In genomic region chr15:75711495-75711894, GRCh38 we compare ENCODE assay signal across 11 cellular contexts. TPM values are rescaled to one million over a fixed set of nuclear protein-coding genes. Genes with fewer than 3 reads are reported as not detected.
DNase-seq lines count a peak whose midpoint lies in the region; ATAC-seq and TF ChIP-seq lines count a peak whose summit lies in the region.
"Not testable (repeated sequence)": the region's sequence is repeated elsewhere in the genome, so short reads cannot be mapped to it uniquely, and the experiment has no call there.
"Had no signal": no experiment of that assay in that cellular context is flagged by ENCODE, and none has a peak within 500 bp of the region (broad histone marks: within the 10 kb centered on the region; RNA-seq: fewer than 3 reads in every experiment).

No MANE protein-coding gene starts in this region.

- H3K18ac ChIP-seq in IMR-90 (ENCODE audit: low read depth, low read length) = not testable (repeated sequence)

- ATAC-seq in IMR-90 (ENCODE audit: low read depth) = peak; percentile 5; the same call in 1 of the 2 replicates
- ATAC-seq in aorta (ENCODE audit: low FRiP score) = peak; percentile 2

- not testable (repeated sequence) for TF ChIP-seq RAD21 in IMR-90 (IDR thresholded peaks at IDR 0.05; ENCODE audit: low read length)

- peak overlapping the region; percentile 51 for H3K27ac Mint-ChIP-seq in dendritic cell treated with granulocyte-macrophage colony-stimulating factor and Interleukin-4, amounts not matched to agents 40 ng/mL and 50 ng/mL, for 4 days
- H3K27ac Mint-ChIP-seq in glutamatergic neuron (ENCODE audit: unreplicated experiment); nephron progenitor cell: not testable (repeated sequence)

- not testable (repeated sequence) for H3K9me3 ChIP-seq in IMR-90 (ENCODE audit: control insufficient read depth, insufficient read depth, low read length); adipocyte (ENCODE audit: control insufficient read depth, low read length); aorta (ENCODE audit: control insufficient read depth, low read length)

- H2BK5ac ChIP-seq in IMR-90 (ENCODE audit: low read depth, low read length, poor library complexity, severe bottlenecking) = peak overlapping the region; percentile 38

- peak overlapping the region; percentile 78 for H3K14ac ChIP-seq in IMR-90 (replicated peaks; ENCODE audit: low read depth, low read length)

- intact Hi-C loops in IMR-90 (cut with micrococcal nuclease); dendritic cell treated with granulocyte-macrophage colony-stimulating factor and Interleukin-4, amounts not matched to agents 40 ng/mL and 50 ng/mL, for 4 days (cut with micrococcal nuclease); aorta (cut with DNase I): not testable (repeated sequence)

- H4K5ac ChIP-seq in IMR-90 (ENCODE audit: low read depth, low read length) = not testable (repeated sequence)

- 0 out of 2 replicates have a peak overlapping the region, but pooled peaks have one; percentile 60 for H2BK120ac ChIP-seq in IMR-90 (ENCODE audit: low read depth, low read length)

- H3K27ac ChIP-seq in IMR-90 (ENCODE audit: insufficient read depth, low read length) = not testable (repeated sequence)
- H3K27ac ChIP-seq in skin epidermis = peak overlapping the region in 2 of 21 experiments; percentile 63 to 84
- H3K27ac ChIP-seq in aorta (ENCODE audit: low read depth in 1 of 2, low read length in 2 of 2) = peak overlapping the region in 1 of 2 donors; percentile 23

- peak overlapping the region; percentile 55 for H3K4me2 ChIP-seq in IMR-90 (ENCODE audit: low read depth, low read length)

- peak overlapping the region; percentile 38; the same call in 1 of the 2 replicates for H4K91ac ChIP-seq in IMR-90 (ENCODE audit: insufficient read depth, low read depth, low read length)

- peak overlapping the region; percentile 75; the same call in 1 of the 2 replicates for H3K23ac ChIP-seq in IMR-90 (ENCODE audit: low read depth, low read length)

- H3K4me3 Mint-ChIP-seq in dendritic cell treated with granulocyte-macrophage colony-stimulating factor and Interleukin-4, amounts not matched to agents 40 ng/mL and 50 ng/mL, for 4 days = not testable (repeated sequence)
- H3K4me3 Mint-ChIP-seq in glutamatergic neuron (ENCODE audit: unreplicated experiment) (peak overlapping the region; percentile 52), nephron progenitor cell (peak overlapping the region; percentile 71)

- H3K36me3 ChIP-seq in IMR-90 (ENCODE audit: control insufficient read depth, insufficient read depth, low read length); adipocyte (ENCODE audit: control insufficient read depth, insufficient read depth, low read length, severe bottlenecking); aorta (ENCODE audit: control insufficient read depth in 1 of 2, insufficient read depth in 2 of 2, low read length in 1 of 2): not testable (repeated sequence)

- not testable (repeated sequence) for H4K20me1 ChIP-seq in IMR-90 (ENCODE audit: insufficient read depth, low read length)

- POLR2A ChIA-PET in IMR-90 (lab: Charles Lee; ENCODE audit: unreplicated experiment) = not testable (repeated sequence)

- in situ Hi-C loops in IMR-90 (cut with MboI; ENCODE audit: low sequenced_read_pairs) = not testable (repeated sequence)

- 0 out of 2 replicates have a peak overlapping the region, but pooled peaks have one; percentile 38 for H3K56ac ChIP-seq in IMR-90 (ENCODE audit: extremely low read depth, insufficient read depth, low read length)

- peak overlapping the region; percentile 96 for H2AK5ac ChIP-seq in IMR-90 (ENCODE audit: low read depth, low read length)

- dilution Hi-C loops in IMR-90 (cut with HindIII; ENCODE audit: low sequenced_read_pairs, unreplicated experiment) = not testable (repeated sequence)

- H3K4me3 ChIP-seq in IMR-90 (ENCODE audit: insufficient read depth, low read depth, low read length); aorta (ENCODE audit: low read length in 2 of 2): not testable (repeated sequence)
- H3K4me3 ChIP-seq in adipocyte (ENCODE audit: low read length) (peak overlapping the region; percentile 65), skin epidermis (peak overlapping the region in 4 of 7 experiments; percentile 33 to 52 (median 42))

- BruUV-seq in IMR-90 (replicated peaks; lab: Mats Ljungman, UMichigan) = not testable (repeated sequence)

- not testable (repeated sequence) for H3K27me3 ChIP-seq in IMR-90 (ENCODE audit: control insufficient read depth, insufficient read depth, low read length); adipocyte (replicated peaks; ENCODE audit: control insufficient read depth, insufficient read depth, low read length); aorta (ENCODE audit: control insufficient read depth in 1 of 2, insufficient read depth in 2 of 2, low read length in 1 of 2)

- H3K9me3 Mint-ChIP-seq in dendritic cell treated with granulocyte-macrophage colony-stimulating factor and Interleukin-4, amounts not matched to agents 40 ng/mL and 50 ng/mL, for 4 days; glutamatergic neuron (ENCODE audit: unreplicated experiment); nephron progenitor cell: not testable (repeated sequence)

- not testable (repeated sequence) for H3K9ac ChIP-seq in IMR-90 (ENCODE audit: low read depth, low read length); adipocyte (ENCODE audit: low read length)

- H2AK9ac ChIP-seq in IMR-90 (replicated peaks; ENCODE audit: low read depth, low read length, poor library complexity) = not testable (repeated sequence)

- peaks cover 29% of the 10 kb centered on the region for H3K4me1 Mint-ChIP-seq in dendritic cell treated with granulocyte-macrophage colony-stimulating factor and Interleukin-4, amounts not matched to agents 40 ng/mL and 50 ng/mL, for 4 days (ENCODE audit: low read depth)
- H3K4me1 Mint-ChIP-seq in glutamatergic neuron (ENCODE audit: low read depth, unreplicated experiment) = not testable (repeated sequence)
- H3K4me1 Mint-ChIP-seq in nephron progenitor cell = peaks cover 50% of the 10 kb centered on the region

- TF ChIP-seq POLR2A in IMR-90 (IDR thresholded peaks at IDR 0.05; ENCODE audit: low read depth, low read length) = not testable (repeated sequence)

- not testable (repeated sequence) for H3K36me3 Mint-ChIP-seq in dendritic cell treated with granulocyte-macrophage colony-stimulating factor and Interleukin-4, amounts not matched to agents 40 ng/mL and 50 ng/mL, for 4 days (ENCODE audit: low read depth); glutamatergic neuron (ENCODE audit: unreplicated experiment); nephron progenitor cell (ENCODE audit: low read depth)

- WGBS in IMR-90 (ENCODE audit: extremely low coverage in 2 of 2, insufficient read length in 1 of 2), 2 experiments = 0% methylated on average over 1 of the region's 7 CpGs; no CpG with 5 or more reads in 1 of the 2 experiments
- 9 to 11% methylated on average over 7 of the region's 7 CpGs for WGBS in aorta, 2 donors

- DNase-seq in Daoy (ENCODE audit: low read depth) (peak; percentile 63), IMR-90 (peak; percentile 53), adipocyte (ENCODE audit: low read depth) (peak; percentile 34)
- not testable (repeated sequence) for DNase-seq in glutamatergic neuron, nephron progenitor cell, aorta

- H2AFZ ChIP-seq in IMR-90 (replicated peaks; ENCODE audit: low read length, poor library complexity) = not testable (repeated sequence)

- TF ChIP-seq CTCF in IMR-90 (conservative IDR thresholded peaks at IDR 0.05; ENCODE audit: low read depth, low read length); glutamatergic neuron (IDR thresholded peaks at IDR 0.05; ENCODE audit: partially characterized antibody, unreplicated experiment); nephron progenitor cell (IDR thresholded peaks at IDR 0.05): not testable (repeated sequence)

- H3K4ac ChIP-seq in IMR-90 (ENCODE audit: low read depth, low read length) = peak overlapping the region; percentile 83

- not testable (repeated sequence) for H3K9me1 ChIP-seq in IMR-90 (ENCODE audit: insufficient read depth, low read length)

- H2BK20ac ChIP-seq in IMR-90 (ENCODE audit: low read depth, low read length) = not testable (repeated sequence)

- H3K79me1 ChIP-seq in IMR-90 (ENCODE audit: low read depth in 1 of 2, low read length in 2 of 2) = peaks cover 4 to 32% of the 10 kb centered on the region in 2 experiments; a peak in 3 of 4 replicates

- H2BK15ac ChIP-seq in IMR-90 (ENCODE audit: low read depth, low read length) = peak overlapping the region; percentile 56; the same call in 1 of the 3 replicates

- CTCF ChIA-PET in IMR-90 (lab: Yijun Ruan, JAX) = not testable (repeated sequence)

- peak overlapping the region in 1 of 2 experiments; percentile 28; a peak in 1 of 4 replicates for H4K8ac ChIP-seq in IMR-90 (ENCODE audit: low read depth in 2 of 2, low read length in 2 of 2)

- H3K4me1 ChIP-seq in IMR-90 (ENCODE audit: control insufficient read depth, insufficient read depth, low read length) = peaks cover 18% of the 10 kb centered on the region
- H3K4me1 ChIP-seq in adipocyte (ENCODE audit: control insufficient read depth, insufficient read depth, low read length) = peaks cover 25% of the 10 kb centered on the region
- not testable (repeated sequence) for H3K4me1 ChIP-seq in aorta (ENCODE audit: control insufficient read depth in 1 of 2, insufficient read depth in 2 of 2, low read length in 2 of 2)

- H3K27me3 Mint-ChIP-seq in dendritic cell treated with granulocyte-macrophage colony-stimulating factor and Interleukin-4, amounts not matched to agents 40 ng/mL and 50 ng/mL, for 4 days = peaks cover 42% of the 10 kb centered on the region
- H3K27me3 Mint-ChIP-seq in glutamatergic neuron (ENCODE audit: unreplicated experiment); nephron progenitor cell (ENCODE audit: low read depth, poor library complexity): not testable (repeated sequence)

RNA-seq across cellular contexts. Expression of gene CSPG4, which starts 1.2 kb away (rescaled TPM):
- 21.2 and 24.7 TPM in 2 replicates for total RNA-seq in Daoy (2014; rRNA removed; shearing (Covaris generic))
- total RNA-seq in IMR-90 (2012; rRNA removed) (12.4 and 14.7 TPM in 2 replicates), glutamatergic neuron (ENCODE audit: unreplicated experiment) (1.1 TPM), aorta (100 to 1,000 TPM in 1 of 2 donors, 10 to 100 TPM in 1; 86.8 to 160 TPM)
- polyA plus RNA-seq in IMR-90 (2012; rRNA removed) (28.4 and 35.6 TPM in 2 replicates), aorta (10 to 100 TPM; 10.6 to 45.1 TPM)
- 15.6 and 23.3 TPM in 2 replicates for polyA plus RNA-seq in IMR-90 (2012; cell fraction: cytosol; rRNA removed)
- 24.1 and 69.4 TPM in 2 replicates for polyA plus RNA-seq in IMR-90 (2012; cell fraction: nucleus; rRNA removed; ENCODE audit: low replicate concordance)
- total RNA-seq: activated CD4-positive, alpha-beta memory T cell treated with anti-CD3 and anti-CD28 coated beads for 36 hours; CD8-positive, alpha-beta memory T cell; T-helper 2 cell treated with Interferon-gamma antibody and Interleukin-4, amounts not matched to agents 100 ng/mL and 5 ng/mL, for 36 hours had no signal
- polyA plus RNA-seq: CD8-positive, alpha-beta memory T cell had no signal
